Comparison of ENCODE assay signal across 1 cellular context in the genomic region with DNA sequence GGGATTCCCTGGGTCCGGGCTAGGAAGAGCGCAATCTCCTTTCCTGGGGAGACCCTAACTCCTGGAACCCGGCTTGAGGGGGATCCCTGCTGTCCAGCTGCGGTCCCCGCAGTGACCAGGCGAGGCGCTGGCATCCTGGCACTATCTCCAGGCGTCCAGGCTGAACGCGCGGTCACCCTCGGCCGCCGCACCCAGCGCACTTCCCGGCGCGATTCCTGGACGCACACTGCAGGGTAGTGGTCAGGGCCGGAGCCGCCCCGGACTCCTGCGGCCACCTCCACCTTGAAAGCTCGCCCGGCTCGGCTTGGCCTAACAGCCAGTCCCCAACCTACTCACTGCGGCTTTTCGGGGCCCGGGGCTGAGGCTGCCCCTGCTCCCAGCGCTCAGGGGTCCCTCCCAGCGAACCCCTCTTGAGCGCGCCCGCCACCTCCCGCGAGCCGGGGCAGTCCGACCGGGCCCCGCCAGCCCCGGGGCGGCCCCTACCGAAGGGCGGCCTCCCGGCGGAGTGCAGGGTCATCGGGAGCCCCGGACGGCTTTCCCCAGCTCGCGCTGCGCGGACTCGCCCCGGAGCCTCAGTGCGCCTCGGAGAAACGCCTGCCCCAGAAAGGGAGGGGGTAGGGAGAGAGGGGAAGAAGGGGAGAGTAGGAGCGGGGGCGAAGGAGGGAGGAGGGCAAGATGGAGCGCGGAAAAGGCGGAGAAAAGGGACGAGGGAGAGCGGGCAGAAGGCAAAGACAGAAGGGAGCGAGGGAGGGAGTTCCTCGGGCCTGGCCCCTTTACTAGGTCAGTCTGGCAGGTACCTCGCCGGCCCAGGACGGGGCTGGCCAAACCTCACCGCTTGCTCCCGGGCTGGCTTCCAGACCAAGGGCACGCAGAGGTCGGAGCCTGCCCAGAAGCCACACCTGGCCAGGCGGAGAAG.
TF ChIP-seq lines count a peak whose summit lies in the region.

No MANE protein-coding gene starts in this region.

TF ChIP-seq in HepG2, 621 proteins besides CTCF, POLR2A, EP300 and RAD21 (continued from another document and continues in another):
- peak; percentile 37 for TF ChIP-seq ARNTL (CRISPR knock-in tag; IDR thresholded peaks at IDR 0.05)
- TF ChIP-seq ZSCAN31 (CRISPR knock-in tag; IDR thresholded peaks at IDR 0.05; ENCODE audit: low read depth), result peak; percentile 69; the same call in 1 of the 2 replicates
- TF ChIP-seq, protein P1, sequence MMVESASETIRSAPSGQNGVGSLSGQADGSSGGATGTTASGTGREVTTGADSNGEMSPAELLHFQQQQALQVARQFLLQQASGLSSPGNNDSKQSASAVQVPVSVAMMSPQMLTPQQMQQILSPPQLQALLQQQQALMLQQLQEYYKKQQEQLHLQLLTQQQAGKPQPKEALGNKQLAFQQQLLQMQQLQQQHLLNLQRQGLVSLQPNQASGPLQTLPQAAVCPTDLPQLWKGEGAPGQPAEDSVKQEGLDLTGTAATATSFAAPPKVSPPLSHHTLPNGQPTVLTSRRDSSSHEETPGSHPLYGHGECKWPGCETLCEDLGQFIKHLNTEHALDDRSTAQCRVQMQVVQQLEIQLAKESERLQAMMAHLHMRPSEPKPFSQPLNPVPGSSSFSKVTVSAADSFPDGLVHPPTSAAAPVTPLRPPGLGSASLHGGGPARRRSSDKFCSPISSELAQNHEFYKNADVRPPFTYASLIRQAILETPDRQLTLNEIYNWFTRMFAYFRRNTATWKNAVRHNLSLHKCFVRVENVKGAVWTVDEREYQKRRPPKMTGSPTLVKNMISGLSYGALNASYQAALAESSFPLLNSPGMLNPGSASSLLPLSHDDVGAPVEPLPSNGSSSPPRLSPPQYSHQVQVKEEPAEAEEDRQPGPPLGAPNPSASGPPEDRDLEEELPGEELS (CRISPR knock-in tag; IDR thresholded peaks at IDR 0.05), result peak; percentile 31; the same call in 1 of the 2 replicates
- no peak for TF ChIP-seq KLF11 (CRISPR knock-in tag; IDR thresholded peaks at IDR 0.05)
- TF ChIP-seq ZNF768 (CRISPR knock-in tag; IDR thresholded peaks at IDR 0.05), result peak; percentile 44; the same call in 1 of the 2 replicates
- peak; percentile 78; the same call in 1 of the 2 replicates for TF ChIP-seq ZNF709 (CRISPR knock-in tag; IDR thresholded peaks at IDR 0.05)
- TF ChIP-seq, protein P2, sequence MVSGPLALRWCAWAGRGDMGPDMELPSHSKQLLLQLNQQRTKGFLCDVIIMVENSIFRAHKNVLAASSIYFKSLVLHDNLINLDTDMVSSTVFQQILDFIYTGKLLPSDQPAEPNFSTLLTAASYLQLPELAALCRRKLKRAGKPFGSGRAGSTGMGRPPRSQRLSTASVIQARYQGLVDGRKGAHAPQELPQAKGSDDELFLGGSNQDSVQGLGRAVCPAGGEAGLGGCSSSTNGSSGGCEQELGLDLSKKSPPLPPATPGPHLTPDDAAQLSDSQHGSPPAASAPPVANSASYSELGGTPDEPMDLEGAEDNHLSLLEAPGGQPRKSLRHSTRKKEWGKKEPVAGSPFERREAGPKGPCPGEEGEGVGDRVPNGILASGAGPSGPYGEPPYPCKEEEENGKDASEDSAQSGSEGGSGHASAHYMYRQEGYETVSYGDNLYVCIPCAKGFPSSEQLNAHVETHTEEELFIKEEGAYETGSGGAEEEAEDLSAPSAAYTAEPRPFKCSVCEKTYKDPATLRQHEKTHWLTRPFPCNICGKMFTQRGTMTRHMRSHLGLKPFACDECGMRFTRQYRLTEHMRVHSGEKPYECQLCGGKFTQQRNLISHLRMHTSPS (CRISPR knock-in tag; IDR thresholded peaks at IDR 0.05; ENCODE audit: low read depth), result peak; percentile 65; the same call in 1 of the 2 replicates
- TF ChIP-seq, protein P3, sequence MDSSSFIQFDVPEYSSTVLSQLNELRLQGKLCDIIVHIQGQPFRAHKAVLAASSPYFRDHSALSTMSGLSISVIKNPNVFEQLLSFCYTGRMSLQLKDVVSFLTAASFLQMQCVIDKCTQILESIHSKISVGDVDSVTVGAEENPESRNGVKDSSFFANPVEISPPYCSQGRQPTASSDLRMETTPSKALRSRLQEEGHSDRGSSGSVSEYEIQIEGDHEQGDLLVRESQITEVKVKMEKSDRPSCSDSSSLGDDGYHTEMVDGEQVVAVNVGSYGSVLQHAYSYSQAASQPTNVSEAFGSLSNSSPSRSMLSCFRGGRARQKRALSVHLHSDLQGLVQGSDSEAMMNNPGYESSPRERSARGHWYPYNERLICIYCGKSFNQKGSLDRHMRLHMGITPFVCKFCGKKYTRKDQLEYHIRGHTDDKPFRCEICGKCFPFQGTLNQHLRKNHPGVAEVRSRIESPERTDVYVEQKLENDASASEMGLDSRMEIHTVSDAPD (CRISPR knock-in tag; IDR thresholded peaks at IDR 0.05), result no peak
- peak; percentile 76; the same call in 1 of the 2 replicates for TF ChIP-seq ZNF329 (CRISPR knock-in tag; IDR thresholded peaks at IDR 0.05; ENCODE audit: low read depth)
- TF ChIP-seq NONO (IDR thresholded peaks at IDR 0.05), result no peak
- TF ChIP-seq NONO (CRISPR knock-in tag; conservative IDR thresholded peaks at IDR 0.05), result peak; percentile 67
- TF ChIP-seq POGZ (CRISPR knock-in tag; IDR thresholded peaks at IDR 0.05), result no peak
- TF ChIP-seq KLF13 (CRISPR knock-in tag; IDR thresholded peaks at IDR 0.05), result no peak
- TF ChIP-seq MBNL3 (CRISPR knock-in tag; conservative IDR thresholded peaks at IDR 0.05), result no peak
- TF ChIP-seq ZNF761 (CRISPR knock-in tag; conservative IDR thresholded peaks at IDR 0.05), result no peak; the same call in 1 of the 2 replicates
- peak; percentile 63 for TF ChIP-seq ZFY (CRISPR knock-in tag; IDR thresholded peaks at IDR 0.05)
- TF ChIP-seq IKZF1 (IDR thresholded peaks at IDR 0.05), result no peak
- TF ChIP-seq NRL (CRISPR knock-in tag; IDR thresholded peaks at IDR 0.05; ENCODE audit: borderline replicate concordance), result no peak
- peak; percentile 56 for TF ChIP-seq EEA1 (CRISPR knock-in tag; IDR thresholded peaks at IDR 0.05; ENCODE audit: borderline replicate concordance)
- no peak for TF ChIP-seq ELF1 (CRISPR knock-in tag; IDR thresholded peaks at IDR 0.05)
- peak; percentile 65 for TF ChIP-seq PHF8 (CRISPR knock-in tag; IDR thresholded peaks at IDR 0.05)
- TF ChIP-seq, protein P4, sequence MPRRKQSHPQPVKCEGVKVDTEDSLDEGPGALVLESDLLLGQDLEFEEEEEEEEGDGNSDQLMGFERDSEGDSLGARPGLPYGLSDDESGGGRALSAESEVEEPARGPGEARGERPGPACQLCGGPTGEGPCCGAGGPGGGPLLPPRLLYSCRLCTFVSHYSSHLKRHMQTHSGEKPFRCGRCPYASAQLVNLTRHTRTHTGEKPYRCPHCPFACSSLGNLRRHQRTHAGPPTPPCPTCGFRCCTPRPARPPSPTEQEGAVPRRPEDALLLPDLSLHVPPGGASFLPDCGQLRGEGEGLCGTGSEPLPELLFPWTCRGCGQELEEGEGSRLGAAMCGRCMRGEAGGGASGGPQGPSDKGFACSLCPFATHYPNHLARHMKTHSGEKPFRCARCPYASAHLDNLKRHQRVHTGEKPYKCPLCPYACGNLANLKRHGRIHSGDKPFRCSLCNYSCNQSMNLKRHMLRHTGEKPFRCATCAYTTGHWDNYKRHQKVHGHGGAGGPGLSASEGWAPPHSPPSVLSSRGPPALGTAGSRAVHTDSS (CRISPR knock-in tag; conservative IDR thresholded peaks at IDR 0.05), result no peak
- TF ChIP-seq SIN3B (IDR thresholded peaks at IDR 0.05; ENCODE audit: low read length), result no peak
- TF ChIP-seq NCOA5 (CRISPR knock-in tag; IDR thresholded peaks at IDR 0.05), result no peak
- TF ChIP-seq AHR (CRISPR knock-in tag; IDR thresholded peaks at IDR 0.05), result 0 out of 2 replicates have a peak, but pooled peaks have one; percentile 33
- 0 out of 2 replicates have a peak, but pooled peaks have one; percentile 27 for TF ChIP-seq ZNF17 (CRISPR knock-in tag; IDR thresholded peaks at IDR 0.05)
- no peak for TF ChIP-seq SP1 (IDR thresholded peaks at IDR 0.05)
- no peak for TF ChIP-seq SP1 (CRISPR knock-in tag; IDR thresholded peaks at IDR 0.05)
- TF ChIP-seq, protein P5, sequence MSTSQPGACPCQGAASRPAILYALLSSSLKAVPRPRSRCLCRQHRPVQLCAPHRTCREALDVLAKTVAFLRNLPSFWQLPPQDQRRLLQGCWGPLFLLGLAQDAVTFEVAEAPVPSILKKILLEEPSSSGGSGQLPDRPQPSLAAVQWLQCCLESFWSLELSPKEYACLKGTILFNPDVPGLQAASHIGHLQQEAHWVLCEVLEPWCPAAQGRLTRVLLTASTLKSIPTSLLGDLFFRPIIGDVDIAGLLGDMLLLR (CRISPR knock-in tag; IDR thresholded peaks at IDR 0.05), result no peak
- 0 out of 2 replicates have a peak, but pooled peaks have one; percentile 39 for TF ChIP-seq KDM4B (CRISPR knock-in tag; IDR thresholded peaks at IDR 0.05)
- peak; percentile 76; the same call in 1 of the 2 replicates for TF ChIP-seq FOXC1 (CRISPR knock-in tag; IDR thresholded peaks at IDR 0.05; ENCODE audit: borderline replicate concordance)
- TF ChIP-seq NAIF1 (CRISPR knock-in tag; IDR thresholded peaks at IDR 0.05; ENCODE audit: borderline replicate concordance), result peak; percentile 62; the same call in 1 of the 2 replicates
- TF ChIP-seq, protein P6, sequence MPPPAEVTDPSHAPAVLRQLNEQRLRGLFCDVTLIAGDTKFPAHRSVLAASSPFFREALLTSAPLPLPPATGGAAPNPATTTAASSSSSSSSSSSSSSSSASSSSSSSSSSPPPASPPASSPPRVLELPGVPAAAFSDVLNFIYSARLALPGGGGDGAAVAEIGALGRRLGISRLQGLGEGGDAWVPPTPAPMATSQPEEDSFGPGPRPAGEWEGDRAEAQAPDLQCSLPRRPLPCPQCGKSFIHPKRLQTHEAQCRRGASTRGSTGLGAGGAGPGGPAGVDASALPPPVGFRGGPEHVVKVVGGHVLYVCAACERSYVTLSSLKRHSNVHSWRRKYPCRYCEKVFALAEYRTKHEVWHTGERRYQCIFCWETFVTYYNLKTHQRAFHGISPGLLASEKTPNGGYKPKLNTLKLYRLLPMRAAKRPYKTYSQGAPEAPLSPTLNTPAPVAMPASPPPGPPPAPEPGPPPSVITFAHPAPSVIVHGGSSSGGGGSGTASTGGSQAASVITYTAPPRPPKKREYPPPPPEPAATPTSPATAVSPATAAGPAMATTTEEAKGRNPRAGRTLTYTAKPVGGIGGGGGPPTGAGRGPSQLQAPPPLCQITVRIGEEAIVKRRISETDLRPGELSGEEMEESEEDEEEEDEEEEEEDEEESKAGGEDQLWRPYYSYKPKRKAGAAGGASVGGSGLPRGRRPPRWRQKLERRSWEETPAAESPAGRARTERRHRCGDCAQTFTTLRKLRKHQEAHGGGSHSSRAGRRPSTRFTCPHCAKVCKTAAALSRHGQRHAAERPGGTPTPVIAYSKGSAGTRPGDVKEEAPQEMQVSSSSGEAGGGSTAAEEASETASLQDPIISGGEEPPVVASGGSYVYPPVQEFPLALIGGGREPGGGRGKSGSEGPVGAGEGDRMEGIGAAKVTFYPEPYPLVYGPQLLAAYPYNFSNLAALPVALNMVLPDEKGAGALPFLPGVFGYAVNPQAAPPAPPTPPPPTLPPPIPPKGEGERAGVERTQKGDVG (CRISPR knock-in tag; IDR thresholded peaks at IDR 0.05; ENCODE audit: borderline replicate concordance), result no peak
- TF ChIP-seq HDAC1 (CRISPR knock-in tag; IDR thresholded peaks at IDR 0.05), result peak; percentile 66
- no peak for TF ChIP-seq ZNF251 (CRISPR knock-in tag; IDR thresholded peaks at IDR 0.05)
- TF ChIP-seq, protein P7, sequence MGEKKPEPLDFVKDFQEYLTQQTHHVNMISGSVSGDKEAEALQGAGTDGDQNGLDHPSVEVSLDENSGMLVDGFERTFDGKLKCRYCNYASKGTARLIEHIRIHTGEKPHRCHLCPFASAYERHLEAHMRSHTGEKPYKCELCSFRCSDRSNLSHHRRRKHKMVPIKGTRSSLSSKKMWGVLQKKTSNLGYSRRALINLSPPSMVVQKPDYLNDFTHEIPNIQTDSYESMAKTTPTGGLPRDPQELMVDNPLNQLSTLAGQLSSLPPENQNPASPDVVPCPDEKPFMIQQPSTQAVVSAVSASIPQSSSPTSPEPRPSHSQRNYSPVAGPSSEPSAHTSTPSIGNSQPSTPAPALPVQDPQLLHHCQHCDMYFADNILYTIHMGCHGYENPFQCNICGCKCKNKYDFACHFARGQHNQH (CRISPR knock-in tag; IDR thresholded peaks at IDR 0.05), result 0 out of 2 replicates have a peak, but pooled peaks have one; percentile 12
- TF ChIP-seq, protein P8, sequence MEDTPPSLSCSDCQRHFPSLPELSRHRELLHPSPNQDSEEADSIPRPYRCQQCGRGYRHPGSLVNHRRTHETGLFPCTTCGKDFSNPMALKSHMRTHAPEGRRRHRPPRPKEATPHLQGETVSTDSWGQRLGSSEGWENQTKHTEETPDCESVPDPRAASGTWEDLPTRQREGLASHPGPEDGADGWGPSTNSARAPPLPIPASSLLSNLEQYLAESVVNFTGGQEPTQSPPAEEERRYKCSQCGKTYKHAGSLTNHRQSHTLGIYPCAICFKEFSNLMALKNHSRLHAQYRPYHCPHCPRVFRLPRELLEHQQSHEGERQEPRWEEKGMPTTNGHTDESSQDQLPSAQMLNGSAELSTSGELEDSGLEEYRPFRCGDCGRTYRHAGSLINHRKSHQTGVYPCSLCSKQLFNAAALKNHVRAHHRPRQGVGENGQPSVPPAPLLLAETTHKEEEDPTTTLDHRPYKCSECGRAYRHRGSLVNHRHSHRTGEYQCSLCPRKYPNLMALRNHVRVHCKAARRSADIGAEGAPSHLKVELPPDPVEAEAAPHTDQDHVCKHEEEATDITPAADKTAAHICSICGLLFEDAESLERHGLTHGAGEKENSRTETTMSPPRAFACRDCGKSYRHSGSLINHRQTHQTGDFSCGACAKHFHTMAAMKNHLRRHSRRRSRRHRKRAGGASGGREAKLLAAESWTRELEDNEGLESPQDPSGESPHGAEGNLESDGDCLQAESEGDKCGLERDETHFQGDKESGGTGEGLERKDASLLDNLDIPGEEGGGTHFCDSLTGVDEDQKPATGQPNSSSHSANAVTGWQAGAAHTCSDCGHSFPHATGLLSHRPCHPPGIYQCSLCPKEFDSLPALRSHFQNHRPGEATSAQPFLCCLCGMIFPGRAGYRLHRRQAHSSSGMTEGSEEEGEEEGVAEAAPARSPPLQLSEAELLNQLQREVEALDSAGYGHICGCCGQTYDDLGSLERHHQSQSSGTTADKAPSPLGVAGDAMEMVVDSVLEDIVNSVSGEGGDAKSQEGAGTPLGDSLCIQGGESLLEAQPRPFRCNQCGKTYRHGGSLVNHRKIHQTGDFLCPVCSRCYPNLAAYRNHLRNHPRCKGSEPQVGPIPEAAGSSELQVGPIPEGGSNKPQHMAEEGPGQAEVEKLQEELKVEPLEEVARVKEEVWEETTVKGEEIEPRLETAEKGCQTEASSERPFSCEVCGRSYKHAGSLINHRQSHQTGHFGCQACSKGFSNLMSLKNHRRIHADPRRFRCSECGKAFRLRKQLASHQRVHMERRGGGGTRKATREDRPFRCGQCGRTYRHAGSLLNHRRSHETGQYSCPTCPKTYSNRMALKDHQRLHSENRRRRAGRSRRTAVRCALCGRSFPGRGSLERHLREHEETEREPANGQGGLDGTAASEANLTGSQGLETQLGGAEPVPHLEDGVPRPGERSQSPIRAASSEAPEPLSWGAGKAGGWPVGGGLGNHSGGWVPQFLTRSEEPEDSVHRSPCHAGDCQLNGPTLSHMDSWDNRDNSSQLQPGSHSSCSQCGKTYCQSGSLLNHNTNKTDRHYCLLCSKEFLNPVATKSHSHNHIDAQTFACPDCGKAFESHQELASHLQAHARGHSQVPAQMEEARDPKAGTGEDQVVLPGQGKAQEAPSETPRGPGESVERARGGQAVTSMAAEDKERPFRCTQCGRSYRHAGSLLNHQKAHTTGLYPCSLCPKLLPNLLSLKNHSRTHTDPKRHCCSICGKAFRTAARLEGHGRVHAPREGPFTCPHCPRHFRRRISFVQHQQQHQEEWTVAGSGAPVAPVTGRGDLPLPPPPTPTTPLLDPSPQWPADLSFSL (CRISPR knock-in tag; IDR thresholded peaks at IDR 0.05), result no peak
- no peak for TF ChIP-seq SP140L (CRISPR knock-in tag; IDR thresholded peaks at IDR 0.05; ENCODE audit: borderline replicate concordance)
